Comparison of ENCODE assay signal across 12 cellular contexts in the genomic region with DNA sequence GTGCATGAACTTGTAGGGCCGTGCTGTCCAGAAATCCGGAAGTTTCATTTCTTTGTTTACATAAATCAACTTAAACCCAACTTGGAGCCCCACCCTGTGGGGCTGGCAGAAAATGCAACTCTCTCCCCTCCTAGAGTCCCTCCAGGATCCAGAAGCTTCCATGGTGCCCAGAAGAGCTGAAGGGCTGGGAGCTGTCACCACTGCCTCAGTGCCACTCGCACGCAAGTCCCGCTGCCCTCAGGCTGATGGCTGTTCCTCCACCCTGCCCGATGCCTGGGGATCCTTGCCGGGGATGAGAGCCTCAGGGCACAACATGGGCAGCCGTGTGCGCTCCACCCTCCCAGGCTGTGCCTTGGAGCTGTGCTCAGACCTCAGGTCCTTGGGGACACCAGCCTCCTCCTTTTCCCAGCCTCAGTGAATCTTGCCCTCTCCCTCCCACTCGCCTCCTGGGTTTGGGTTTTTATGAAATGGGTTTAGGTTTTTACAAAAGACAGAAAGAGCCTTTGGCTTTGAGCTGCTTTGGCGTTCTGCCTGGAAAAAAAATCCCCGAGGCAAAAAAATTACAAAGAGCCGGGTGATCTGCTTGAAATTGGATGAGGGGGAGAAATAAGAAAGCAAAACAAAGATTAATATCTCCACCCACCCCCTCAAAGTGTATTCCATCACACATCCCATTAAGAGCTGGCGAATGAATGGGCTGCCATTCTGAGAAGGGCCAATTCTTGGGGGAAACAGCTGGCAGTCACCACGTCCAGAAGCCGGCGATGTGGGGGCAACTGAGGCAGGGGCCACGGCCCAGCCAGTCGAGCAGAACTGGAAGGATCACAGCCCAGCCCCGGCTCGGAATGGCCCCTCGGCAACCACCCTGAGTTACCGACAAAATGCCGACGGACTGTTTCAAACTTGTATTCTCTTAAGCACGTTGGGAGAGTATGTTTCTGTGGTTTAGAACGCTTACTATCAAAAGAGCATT.
DNase-seq lines count a peak whose midpoint lies in the region; ATAC-seq and TF ChIP-seq lines count a peak whose summit lies in the region.
"Had no signal": no experiment of that assay in that cellular context is flagged by ENCODE, and none has a peak within 500 bp of the region (broad histone marks: within the 10 kb centered on the region; RNA-seq: fewer than 3 reads in every experiment).

No MANE protein-coding gene starts in this region.

- TF ChIP-seq CTCF in heart right ventricle (IDR thresholded peaks at IDR 0.05): no peak

- peaks cover 0 to 41% (median 16%) of the 10 kb centered on the region in 7 donors for H3K27me3 ChIP-seq in heart right ventricle
- H3K27me3 ChIP-seq: thyroid gland had no signal

- DNase-seq in HCEC 1CT (peak; percentile 72), amniotic stem cell (lab: John Stamatoyannopoulos, UW) (peak; percentile 50), heart right ventricle (no peak), Ammon's horn (ENCODE audit: low spot score) (no peak)
- DNase-seq: activated CD8-positive, alpha-beta memory T cell treated with anti-CD3 and anti-CD28 coated beads, Interleukin-2, amount 50 U/mL, for 48 hours; GDM1; thyroid gland had no signal

- H3K36me3 ChIP-seq in heart right ventricle: no peaks in the 10 kb centered on the region
- H3K36me3 ChIP-seq: thyroid gland had no signal

- H3K4me3 ChIP-seq in heart right ventricle (peak overlapping the region in 6 of 10 donors; percentile 9 to 28 (median 22)), skin epidermis (no peak overlapping the region)
- H3K4me3 ChIP-seq: psoas muscle, thyroid gland had no signal

- peaks cover 0 to 7% (median 0%) of the 10 kb centered on the region in 9 donors for H3K4me1 ChIP-seq in heart right ventricle
- H3K4me1 ChIP-seq: psoas muscle, thyroid gland had no signal

- peaks cover 0 to 16% (median 6%) of the 10 kb centered on the region in 11 donors for H3K9me3 ChIP-seq in heart right ventricle
- H3K9me3 ChIP-seq: thyroid gland had no signal

- peak overlapping the region in 5 of 10 donors; percentile 26 to 51 (median 41) for H3K27ac ChIP-seq in heart right ventricle
- peak overlapping the region in 18 of 21 experiments; percentile 6 to 76 (median 51) for H3K27ac ChIP-seq in skin epidermis
- H3K27ac ChIP-seq: psoas muscle had no signal

- intact Hi-C loops in heart right ventricle (cut with DNase I): loop anchor here in 1 of 10 donors (1.0 kb wide), 1 partner anchor 49 kb away; no protein-coding TSS in a partner anchor

- ATAC-seq in heart right ventricle (peak in 5 of 8 donors; percentile 16 to 73 (median 59)), HG03045 (IDR thresholded peaks at IDR 0.05; ENCODE audit: unreplicated experiment) (no peak), HG02588 (IDR thresholded peaks at IDR 0.05; ENCODE audit: unreplicated experiment) (no peak), GM21786 (IDR thresholded peaks at IDR 0.05; ENCODE audit: unreplicated experiment) (no peak)
- ATAC-seq: psoas muscle had no signal

- WGBS in heart right ventricle, 2 donors: 69 to 71% methylated on average over 27 of the region's 27 CpGs

Comparison
In these comparisons a context has a peak if more than half of its experiments do, and no peak if none do; other contexts are left out.
1. DNase-seq: peak in HCEC 1CT (single experiment) and amniotic stem cell (single experiment); none in heart right ventricle (0 of 2) and Ammon's horn (single experiment).
2. ATAC-seq: peak in heart right ventricle (5 of 8); none in HG03045 (single experiment), HG02588 (single experiment) and GM21786 (single experiment).
3. H3K4me3 ChIP-seq: peak in heart right ventricle (6 of 10); none in skin epidermis (0 of 7).